14 cellular contexts compared by ENCODE assay signal in the genomic region with DNA sequence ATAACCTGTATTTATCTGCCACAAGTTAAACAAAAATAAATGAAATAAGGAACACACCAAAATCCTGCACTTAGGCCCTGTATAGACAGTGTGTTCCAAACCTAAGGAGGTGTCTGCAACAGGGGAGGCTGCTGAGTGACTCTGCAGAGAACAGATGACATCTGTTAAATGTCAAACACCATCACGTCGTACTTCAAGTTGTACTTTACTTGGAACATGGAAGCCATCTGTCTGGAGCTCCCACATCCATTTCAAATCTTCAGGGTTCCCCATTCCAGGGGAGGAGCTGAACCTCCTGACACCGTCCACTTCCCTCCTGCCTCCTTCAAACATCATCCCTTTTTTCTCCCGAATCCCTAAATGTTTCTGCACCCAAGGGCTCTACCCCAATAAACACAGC.
"Had no signal": no experiment of that assay in that cellular context is flagged by ENCODE, and none has a peak within 500 bp of the region (broad histone marks: within the 10 kb centered on the region; RNA-seq: fewer than 3 reads in every experiment).

No MANE protein-coding gene starts in this region.

- H3K9me3 Mint-ChIP-seq: stimulated activated naive CD8-positive, alpha-beta T cell treated with anti-CD3 and anti-CD28 coated beads, Interleukin-15, Interleukin-2, amounts not matched to agents 100 ng/mL and 50 ng/mL, for 24 hours had no signal

- ATAC-seq: left lung; naive thymus-derived CD4-positive, alpha-beta T cell; right lobe of liver; upper lobe of right lung had no signal

- H3K9me3 ChIP-seq: esophagus muscularis mucosa, left lung, right lobe of liver, upper lobe of right lung had no signal

- H3K27ac ChIP-seq: cardiac muscle cell, esophagus muscularis mucosa, left lung, right lobe of liver, upper lobe of right lung had no signal

- H3K27me3 ChIP-seq: right lobe of liver had no signal

- H3K4me3 ChIP-seq: cardiac muscle cell, esophagus muscularis mucosa, hepatocyte, left lung, right lobe of liver, upper lobe of right lung had no signal

- FAIRE-seq: endometrium had no signal

- H3K27ac Mint-ChIP-seq: stimulated activated naive CD8-positive, alpha-beta T cell treated with anti-CD3 and anti-CD28 coated beads, Interleukin-15, Interleukin-2, amounts not matched to agents 100 ng/mL and 50 ng/mL, for 24 hours had no signal

- DNase-seq: activated CD4-positive, alpha-beta T cell treated with anti-CD3 and anti-CD28 coated beads for 1 hour; activated CD4-positive, alpha-beta T cell treated with anti-CD3 and anti-CD28 coated beads, Interleukin-2, amount 50 U/mL, for 48 hours; activated naive CD4-positive, alpha-beta T cell treated with anti-CD3 and anti-CD28 coated beads, Interleukin-2, amount 50 U/mL, for 16 hours; islet precursor cell; left lung; mammary epithelial cell; naive thymus-derived CD4-positive, alpha-beta T cell; right lobe of liver; upper lobe of right lung had no signal

- H3K36me3 ChIP-seq: cardiac muscle cell, right lobe of liver had no signal
